9 cellular contexts compared by ENCODE assay signal in the genomic region with DNA sequence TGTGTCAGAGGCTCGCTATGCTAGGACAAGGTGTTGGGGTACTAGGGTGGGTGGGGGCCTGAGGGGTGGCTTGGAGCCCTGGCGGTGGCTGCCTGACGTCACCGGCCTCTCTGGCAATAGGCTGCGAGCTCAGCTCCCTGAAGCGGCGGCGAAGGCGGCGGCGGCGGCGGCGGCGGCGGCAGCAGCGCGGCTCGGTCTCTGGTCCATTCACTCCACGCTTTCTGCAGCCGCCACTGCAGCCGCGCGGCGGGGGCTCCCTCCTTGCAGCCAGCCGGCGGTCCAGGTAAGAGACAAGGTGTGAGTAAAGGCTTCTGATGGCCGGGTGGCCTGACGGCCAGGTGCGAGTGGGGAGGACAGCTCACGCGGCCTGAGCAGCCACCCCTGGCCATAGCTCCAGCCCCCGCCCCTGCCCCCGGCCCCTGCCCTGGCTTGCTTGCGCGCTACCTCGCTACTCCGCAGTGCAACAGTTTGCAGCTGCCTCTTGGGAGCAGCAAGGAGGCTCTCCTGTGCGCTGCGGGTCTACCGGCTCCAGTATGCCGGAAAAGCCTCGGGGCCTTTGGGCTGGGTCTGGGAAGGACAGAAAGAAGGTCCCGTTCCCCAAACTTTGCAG. TPM values are rescaled to one million over a fixed set of nuclear protein-coding genes. Genes with fewer than 3 reads are reported as not detected.
DNase-seq lines count a peak whose midpoint lies in the region; TF ChIP-seq lines count a peak whose summit lies in the region.
"Had no signal": no experiment of that assay in that cellular context is flagged by ENCODE, and none has a peak within 500 bp of the region (broad histone marks: within the 10 kb centered on the region; RNA-seq: fewer than 3 reads in every experiment).

A gene (plus strand): TSS at position 210 of the 610 bp plus-strand sequence. CDS start 1,444 bp downstream, outside the sequence.

- H3K36me3 Mint-ChIP-seq in osteocyte (ENCODE audit: unreplicated experiment): no peaks in the 10 kb centered on the region

- no peaks in the 10 kb centered on the region for H3K9me3 Mint-ChIP-seq in osteocyte (ENCODE audit: unreplicated experiment)

- TF ChIP-seq POLR2A in tibial nerve (IDR thresholded peaks at IDR 0.05): no peak

- 1 to 2% methylated on average over 27 to 32 of the region's 44 CpGs for WGBS in tibial nerve, 2 donors

- H3K4me1 Mint-ChIP-seq in osteocyte (ENCODE audit: unreplicated experiment): peaks cover 18% of the 10 kb centered on the region

- H3K27me3 Mint-ChIP-seq in osteocyte (ENCODE audit: unreplicated experiment): peaks cover 4% of the 10 kb centered on the region

- peaks cover 0 to 34% of the 10 kb centered on the region in 2 donors for H3K27me3 ChIP-seq in tibial nerve

- no peaks in the 10 kb centered on the region for H3K9me3 ChIP-seq in tibial nerve

- no peak for TF ChIP-seq EP300 in tibial nerve (IDR thresholded peaks at IDR 0.05)

- H3K36me3 ChIP-seq in tibial nerve: no peaks in the 10 kb centered on the region

- DNase-seq in COLO668 (lab: John Stamatoyannopoulos, UW; ENCODE audit: unreplicated experiment) (peak; percentile 79), NCI-H510A (lab: John Stamatoyannopoulos, UW) (peak; percentile 20), fibroblast of pulmonary artery (ENCODE audit: low read depth) (no peak), osteocyte (ENCODE audit: extremely low spot score, unreplicated experiment) (no peak), HuH-7 (ENCODE audit: low spot score) (no peak), HUDEP-2 (lab: John Stamatoyannopoulos, UW; ENCODE audit: unreplicated experiment in 76 of 76) (no peak), tibial nerve (ENCODE audit: low spot score in 2 of 2) (no peak), SIG-M5 treated with dmso at 0.1 percent for 504 hours (lab: John Stamatoyannopoulos, UW; ENCODE audit: unreplicated experiment) (no peak)
- DNase-seq: activated T-cell treated with anti-CD3 and anti-CD28 coated beads, Interleukin-2, amount 50 U/mL, for 4 hours had no signal

- no peak within 1 kb of the TSS for H3K27ac ChIP-seq in tibial nerve

- peaks cover 0 to 24% (median 0%) of the 10 kb centered on the region in 4 donors for H3K4me1 ChIP-seq in tibial nerve

- H3K27ac Mint-ChIP-seq in osteocyte (ENCODE audit: unreplicated experiment): peak within 1 kb of the TSS; percentile 56

- no peak for TF ChIP-seq CTCF in fibroblast of pulmonary artery (IDR thresholded peaks at IDR 0.05; ENCODE audit: low read length, missing control alignments)
- TF ChIP-seq CTCF in osteocyte (IDR thresholded peaks at IDR 0.05): no peak
- TF ChIP-seq CTCF in tibial nerve (IDR thresholded peaks at IDR 0.05): no peak

- H3K4me3 ChIP-seq in fibroblast of pulmonary artery (replicated peaks; ENCODE audit: low read depth, low read length): peak within 1 kb of the TSS; percentile 40
- peak within 1 kb of the TSS in 1 of 4 donors; percentile 37 for H3K4me3 ChIP-seq in tibial nerve

- peak within 1 kb of the TSS; percentile 87 for H3K4me3 Mint-ChIP-seq in osteocyte (ENCODE audit: unreplicated experiment)
- H3K4me3 Mint-ChIP-seq: activated T-cell treated with anti-CD3 and anti-CD28 coated beads, Interleukin-2, amount 50 U/mL, for 4 hours had no signal

RNA-seq across cellular contexts. Expression of the gene that starts here (rescaled TPM):
- total RNA-seq in osteocyte: 8.6 and 9.0 TPM in 2 replicates
- under 1 TPM in 2 of 4 donors, not detected in 2; 0.21 to 0.87 TPM for total RNA-seq in tibial nerve
- total RNA-seq: activated T-cell treated with anti-CD3 and anti-CD28 coated beads, Interleukin-2, amount 50 U/mL, for 4 hours had no signal

Comparison
In these comparisons a context has a peak if more than half of its experiments do, and no peak if none do; other contexts are left out.
1. DNase-seq: peak in COLO668 (single experiment) and NCI-H510A (single experiment); none in fibroblast of pulmonary artery (single experiment), osteocyte (single experiment), HuH-7 (single experiment), HUDEP-2 (0 of 76), tibial nerve (0 of 2) and SIG-M5 treated with dmso at 0.1 percent for 504 hours (single experiment).